8 cellular contexts compared by ENCODE assay signal in genomic region chr2:74845217-74845751, GRCh38. TPM values are rescaled to one million over a fixed set of nuclear protein-coding genes. Genes with fewer than 3 reads are reported as not detected.
DNase-seq lines count a peak whose midpoint lies in the region; ATAC-seq and TF ChIP-seq lines count a peak whose summit lies in the region.

No MANE protein-coding gene starts in this region.

- peak; percentile 33 for ATAC-seq in activated CD4-positive, alpha-beta T cell treated with anti-CD3 and anti-CD28 coated beads for 36 hours
- ATAC-seq in esophagus mucosa (peak; percentile 94), natural killer cell (peak; percentile 18 to 62 (median 34)), GM19023 (IDR thresholded peaks at IDR 0.05; ENCODE audit: unreplicated experiment) (no peak)

- H3K27me3 Mint-ChIP-seq in Caco-2 (ENCODE audit: insufficient read depth, unreplicated experiment) (no peaks in the 10 kb centered on the region), natural killer cell (ENCODE audit: low read depth in 2 of 2) (peaks cover 0 to 4% of the 10 kb centered on the region in 2 donors)
- H3K27me3 Mint-ChIP-seq in activated CD4-positive, alpha-beta T cell treated with anti-CD3 and anti-CD28 coated beads for 36 hours = no peaks in the 10 kb centered on the region

- peak overlapping the region; percentile 68 for H3K27ac Mint-ChIP-seq in Caco-2 (ENCODE audit: unreplicated experiment)
- no peak overlapping the region for H3K27ac Mint-ChIP-seq in activated CD4-positive, alpha-beta T cell treated with anti-CD3 and anti-CD28 coated beads for 36 hours
- peak overlapping the region in 1 of 2 donors; percentile 19 for H3K27ac Mint-ChIP-seq in natural killer cell

- H3K4me1 ChIP-seq in Caco-2 = peaks cover 68% of the 10 kb centered on the region

- no peak for TF ChIP-seq CTCF in Caco-2 (IDR thresholded peaks at IDR 0.05; ENCODE audit: insufficient read depth in 1 of 2, low read depth in 1 of 2, low read length in 1 of 2, severe bottlenecking in 1 of 2, unreplicated experiment in 1 of 2)
- TF ChIP-seq CTCF in natural killer cell (IDR thresholded peaks at IDR 0.05) = no peak

- H3K4me3 ChIP-seq in Caco-2 (ENCODE audit: low read depth, low read length) = no peak overlapping the region

- DNase-seq in Caco-2 (peak; percentile 66 to 67), NCI-H1105 (lab: John Stamatoyannopoulos, UW) (peak; percentile 60), natural killer cell (no peak), germinal center (ENCODE audit: low spot score) (no peak), iPS-NIHi7 (ENCODE audit: extremely low spot score) (no peak)
- DNase-seq in activated CD4-positive, alpha-beta T cell treated with anti-CD3 and anti-CD28 coated beads for 36 hours = peak; percentile 49

- H3K36me3 ChIP-seq in Caco-2 (ENCODE audit: control insufficient read depth, insufficient read depth, low read length) = no peaks in the 10 kb centered on the region

- H3K4me3 Mint-ChIP-seq in Caco-2 (ENCODE audit: unreplicated experiment) = peak overlapping the region; percentile 17
- no peak overlapping the region for H3K4me3 Mint-ChIP-seq in activated CD4-positive, alpha-beta T cell treated with anti-CD3 and anti-CD28 coated beads for 36 hours
- H3K4me3 Mint-ChIP-seq in natural killer cell = no peak overlapping the region

- POLR2A ChIA-PET in Caco-2 (lab: Charles Lee) = interaction anchor here (0.7 kb wide), 1 partner anchor 10 kb away, joined by 3 read pairs; no protein-coding TSS in a partner anchor
- POLR2A ChIA-PET in activated CD4-positive, alpha-beta T cell treated with anti-CD3 and anti-CD28 coated beads for 36 hours (lab: Charles Lee) = no interaction called here

- no peaks in the 10 kb centered on the region for H3K9me3 ChIP-seq in Caco-2

- H3K27me3 ChIP-seq in Caco-2 (replicated peaks; ENCODE audit: control insufficient read depth, insufficient read depth, low read length) = no peaks in the 10 kb centered on the region

- H3K9me3 Mint-ChIP-seq in Caco-2 (ENCODE audit: unreplicated experiment) = no peaks in the 10 kb centered on the region
- no peaks in the 10 kb centered on the region for H3K9me3 Mint-ChIP-seq in activated CD4-positive, alpha-beta T cell treated with anti-CD3 and anti-CD28 coated beads for 36 hours (ENCODE audit: low read depth)
- H3K9me3 Mint-ChIP-seq in natural killer cell = no peaks in the 10 kb centered on the region

- BruUV-seq in Caco-2 (replicated peaks; lab: Mats Ljungman, UMichigan) = no TSS peak

- CTCF ChIA-PET in Caco-2 (lab: Charles Lee) = interaction anchor here (1.0 kb wide), 1 partner anchor 8 kb away, joined by 5 read pairs; no protein-coding TSS in a partner anchor
- CTCF ChIA-PET in activated CD4-positive, alpha-beta T cell treated with anti-CD3 and anti-CD28 coated beads for 36 hours (lab: Charles Lee) = interaction anchor here (1.2 to 1.9 kb wide), 2 partner anchors 9 to 11 kb away, joined by 3 to 10 read pairs; partner anchors contain the start of gene HK2

- H3K4me1 Mint-ChIP-seq in Caco-2 (ENCODE audit: low read depth, unreplicated experiment) = peaks cover 53% of the 10 kb centered on the region
- peaks cover 95% of the 10 kb centered on the region for H3K4me1 Mint-ChIP-seq in activated CD4-positive, alpha-beta T cell treated with anti-CD3 and anti-CD28 coated beads for 36 hours
- H3K4me1 Mint-ChIP-seq in natural killer cell = peaks cover 20 to 28% of the 10 kb centered on the region in 2 donors

- H3K36me3 Mint-ChIP-seq in Caco-2 (ENCODE audit: insufficient read depth, unreplicated experiment) (peaks cover 19% of the 10 kb centered on the region), natural killer cell (no peaks in the 10 kb centered on the region)
- peaks cover 37% of the 10 kb centered on the region for H3K36me3 Mint-ChIP-seq in activated CD4-positive, alpha-beta T cell treated with anti-CD3 and anti-CD28 coated beads for 36 hours (ENCODE audit: low read depth)

- intact Hi-C loops in Caco-2 (cut with micrococcal nuclease; ENCODE audit: unreplicated experiment) (no loop called here), natural killer cell (cut with micrococcal nuclease) (no loop called here)
- intact Hi-C loops in activated CD4-positive, alpha-beta T cell treated with anti-CD3 and anti-CD28 coated beads for 36 hours (cut with DNase I, micrococcal nuclease) = no loop called here

RNA-seq across cellular contexts. Expression of gene HK2, which starts 11.4 kb away (rescaled TPM):
- total RNA-seq in Caco-2 (2022) (19.9 and 22.6 TPM in 2 replicates), esophagus mucosa (37.4 TPM), natural killer cell (1 to 10 TPM; 1.6 to 9.4 (median 3.5) TPM)
- total RNA-seq in activated CD4-positive, alpha-beta T cell treated with anti-CD3 and anti-CD28 coated beads for 36 hours = 100 to 1,000 TPM in 1 of 2 experiments, 10 to 100 TPM in 1; 84.4 to 105 TPM

Comparison
In these comparisons a context has a peak if more than half of its experiments do, and no peak if none do; other contexts are left out.
1. DNase-seq: peak in Caco-2 (2 of 2), NCI-H1105 (single experiment) and activated CD4-positive, alpha-beta T cell treated with anti-CD3 and anti-CD28 coated beads for 36 hours (single experiment); none in natural killer cell (single experiment), germinal center (single experiment) and iPS-NIHi7 (single experiment).